ENCODE assay signal across 32 cellular contexts in genomic region chr4:76902233-76902890, GRCh38. TPM values are rescaled to one million over a fixed set of nuclear protein-coding genes. Genes with fewer than 3 reads are reported as not detected.
"Had no signal": no experiment of that assay in that cellular context is flagged by ENCODE, and none has a peak within 500 bp of the region (broad histone marks: within the 10 kb centered on the region; RNA-seq: fewer than 3 reads in every experiment).

No MANE protein-coding gene starts in this region.

- H3K36me3 ChIP-seq: breast epithelium, esophagus muscularis mucosa, heart right ventricle, left ventricle myocardium inferior, pancreas, prostate gland, sigmoid colon, upper lobe of left lung, vagina had no signal

- H3K4me3 ChIP-seq: breast epithelium, esophagus muscularis mucosa, heart right ventricle, left ventricle myocardium inferior, pancreas, prostate gland, sigmoid colon, smooth muscle cell, upper lobe of left lung, vagina had no signal

- H3K9me3 ChIP-seq: breast epithelium, esophagus muscularis mucosa, left ventricle myocardium inferior, pancreas, prostate gland, sigmoid colon, upper lobe of left lung, vagina had no signal

- H3K27ac ChIP-seq: breast epithelium, esophagus muscularis mucosa, foreskin keratinocyte, heart right ventricle, left ventricle myocardium inferior, pancreas, prostate gland, sigmoid colon, upper lobe of left lung, vagina had no signal

- H3K4me2 ChIP-seq: smooth muscle cell had no signal

- DNase-seq: activated CD4-positive, alpha-beta T cell treated with anti-CD3 and anti-CD28 coated beads for 1 hour; activated naive CD4-positive, alpha-beta T cell; activated T-cell treated with anti-CD3 and anti-CD28 coated beads for 4 hours; activated T-cell treated with anti-CD3 and anti-CD28 coated beads, Interleukin-2, amount 50 U/mL, for 72 hours; central memory CD4-positive, alpha-beta T cell; foreskin keratinocyte; heart right ventricle; kidney glomerular epithelial cell; left ventricle myocardium inferior; naive thymus-derived CD8-positive, alpha-beta T cell; nucleus accumbens; pancreas; retina; sigmoid colon; stimulated activated CD4-positive, alpha-beta T cell treated with anti-CD3 and anti-CD28 coated beads, Interleukin-1b, Interleukin-23, amount 100 ng/mL, for 48 hours; stimulated activated CD4-positive, alpha-beta T cell treated with anti-CD3 and anti-CD28 coated beads, Interleukin-4, amount 100 ng/mL, for 4 hours; stimulated activated CD8-positive, alpha-beta memory T cell treated with anti-CD3 and anti-CD28 coated beads, Interleukin-4, amount 100 ng/mL, for 48 hours; stimulated activated naive CD8-positive, alpha-beta T cell treated with anti-CD3 and anti-CD28 coated beads, Interleukin-15, amount 100 ng/mL, for 72 hours; substantia nigra; upper lobe of left lung had no signal

- ATAC-seq: activated naive CD4-positive, alpha-beta T cell treated with anti-CD3 and anti-CD28 coated beads, Interleukin-2, amount 50 U/mL, for 72 hours; activated T-cell treated with anti-CD3 and anti-CD28 coated beads, Interleukin-2, amount 50 U/mL, for 72 hours; foreskin keratinocyte; heart right ventricle; naive thymus-derived CD8-positive, alpha-beta T cell; pancreas; stimulated activated memory B cell treated with anti-CD40 and anti-IgM and Interleukin-4, amounts not matched to agents 10 μg/mL and 1 μg/mL and 100 μg/mL, for 72 hours; stimulated activated naive CD8-positive, alpha-beta T cell treated with anti-CD3 and anti-CD28 coated beads, Interleukin-15, amount 100 ng/mL, for 72 hours; WTC11 had no signal

- H3K27me3 ChIP-seq: breast epithelium, pancreas, vagina had no signal

- H3K4me1 ChIP-seq: breast epithelium, foreskin keratinocyte, pancreas, prostate gland had no signal

RNA-seq across cellular contexts. Expression of gene SOWAHB, which starts 4.4 kb away (rescaled TPM):
- total RNA-seq: activated naive CD4-positive, alpha-beta T cell treated with anti-CD3 and anti-CD28 coated beads, Interleukin-2, amount 50 U/mL, for 72 hours; activated T-cell treated with anti-CD3 and anti-CD28 coated beads, Interleukin-2, amount 50 U/mL, for 72 hours; esophagus muscularis mucosa; glomerular endothelial cell; left ventricle myocardium inferior; lung microvascular endothelial cell; naive thymus-derived CD8-positive, alpha-beta T cell; neural crest cell; T-helper 1 cell treated with Interleukin-12 subunit alpha and Interleukin-12 subunit beta and Interleukin-4 antibody, amounts not matched to agents 30 ng/mL and 1 ng/mL, for 36 hours had no signal
